ENCODE assay signal across 19 cellular contexts in genomic region chr6:153625089-153625488, GRCh38.
DNase-seq lines count a peak whose midpoint lies in the region; ATAC-seq, FAIRE-seq and TF ChIP-seq lines count a peak whose summit lies in the region.
"Had no signal": no experiment of that assay in that cellular context is flagged by ENCODE, and none has a peak within 500 bp of the region (broad histone marks: within the 10 kb centered on the region; RNA-seq: fewer than 3 reads in every experiment).

No MANE protein-coding gene starts in this region.

- ATAC-seq in GM18498 (IDR thresholded peaks at IDR 0.05; ENCODE audit: unreplicated experiment): no peak
- ATAC-seq: K562; natural killer cell treated with Interleukin-12 subunit alpha and Interleukin-12 subunit beta and Interleukin-15 and Interleukin-18, amount 100 ng/mL, for 72 hours; T-cell had no signal

- no peak for TF ChIP-seq POLR2A in thyroid gland (IDR thresholded peaks at IDR 0.05)
- TF ChIP-seq POLR2A in GM12891 (IDR thresholded peaks at IDR 0.05; ENCODE audit: low read depth, low read length): no peak
- no peak for TF ChIP-seq POLR2A in prostate gland (IDR thresholded peaks at IDR 0.05)

- WGBS in thyroid gland, 2 donors: 7 to 21% methylated on average over 3 of the region's 3 CpGs
- 25% methylated on average over 3 of the region's 3 CpGs for WGBS in prostate gland

- H3K9ac ChIP-seq in adipocyte (ENCODE audit: low read length): peak overlapping the region; percentile 34

- DNase-seq in cardiac muscle cell (ENCODE audit: low read depth in 1 of 2, low spot score in 1 of 2) (peak; percentile 54 to 87), right atrium auricular region (ENCODE audit: low spot score) (no peak), adipocyte (ENCODE audit: low read depth) (no peak), islet precursor cell (peak; percentile 86), thyroid gland (peak; percentile 64 to 70), GM12891 (ENCODE audit: insufficient read length, low spot score) (no peak), prostate gland (ENCODE audit: low spot score) (no peak)
- DNase-seq: activated effector memory CD4-positive, alpha-beta T cell treated with anti-CD3 and anti-CD28 coated beads, Interleukin-2, amount 50 U/mL, for 16 hours; central memory CD4-positive, alpha-beta T cell; esophagus squamous epithelium; HFFc6; NCI-H187; stimulated activated CD8-positive, alpha-beta memory T cell treated with anti-CD3 and anti-CD28 coated beads, Interleukin-4, amount 100 ng/mL, for 48 hours; T-cell had no signal

- no peaks in the 10 kb centered on the region for H3K9me3 ChIP-seq in cardiac muscle cell (ENCODE audit: low read depth)
- peaks cover 0 to 5% of the 10 kb centered on the region in 2 donors for H3K9me3 ChIP-seq in right atrium auricular region
- no peaks in the 10 kb centered on the region for H3K9me3 ChIP-seq in adipocyte (ENCODE audit: control insufficient read depth, low read length)
- H3K9me3 ChIP-seq in thyroid gland: no peaks in the 10 kb centered on the region
- H3K9me3 ChIP-seq in prostate gland: no peaks in the 10 kb centered on the region
- H3K9me3 ChIP-seq: esophagus squamous epithelium, vagina had no signal

- intact Hi-C loops in thyroid gland (cut with DNase I): no loop called here
- intact Hi-C loops in prostate gland (cut with DNase I): no loop called here

- no peak for FAIRE-seq in GM12891 (lab: Jason Lieb, UNC)
- FAIRE-seq: D721Med, K562 had no signal

- TF ChIP-seq CTCF in cardiac muscle cell (IDR thresholded peaks at IDR 0.05; ENCODE audit: low read depth, low read length) (no peak), right atrium auricular region (IDR thresholded peaks at IDR 0.05) (no peak), thyroid gland (IDR thresholded peaks at IDR 0.05) (no peak), prostate gland (IDR thresholded peaks at IDR 0.05) (no peak)

- H3K4me1 ChIP-seq in cardiac muscle cell (ENCODE audit: low read depth) (peaks cover 10% of the 10 kb centered on the region), right atrium auricular region (no peaks in the 10 kb centered on the region), adipocyte (ENCODE audit: control insufficient read depth, insufficient read depth, low read length) (peaks cover 21% of the 10 kb centered on the region), thyroid gland (no peaks in the 10 kb centered on the region), prostate gland (replicated peaks) (no peaks in the 10 kb centered on the region)
- H3K4me1 ChIP-seq: esophagus squamous epithelium, vagina had no signal

- H3K36me3 ChIP-seq in cardiac muscle cell (no peaks in the 10 kb centered on the region), right atrium auricular region (no peaks in the 10 kb centered on the region), adipocyte (ENCODE audit: control insufficient read depth, insufficient read depth, low read length, severe bottlenecking) (no peaks in the 10 kb centered on the region), thyroid gland (no peaks in the 10 kb centered on the region), prostate gland (no peaks in the 10 kb centered on the region)
- H3K36me3 ChIP-seq: esophagus squamous epithelium, vagina had no signal

- H3K27ac ChIP-seq in cardiac muscle cell (peak overlapping the region; percentile 84), right atrium auricular region (no peak overlapping the region), thyroid gland (no peak overlapping the region), prostate gland (no peak overlapping the region)
- H3K27ac ChIP-seq: esophagus squamous epithelium, vagina had no signal

- H3K27me3 ChIP-seq in cardiac muscle cell: no peaks in the 10 kb centered on the region
- no peaks in the 10 kb centered on the region for H3K27me3 ChIP-seq in right atrium auricular region
- no peaks in the 10 kb centered on the region for H3K27me3 ChIP-seq in adipocyte (replicated peaks; ENCODE audit: control insufficient read depth, insufficient read depth, low read length)
- no peaks in the 10 kb centered on the region for H3K27me3 ChIP-seq in thyroid gland
- no peaks in the 10 kb centered on the region for H3K27me3 ChIP-seq in prostate gland (replicated peaks; ENCODE audit: insufficient read depth)
- H3K27me3 ChIP-seq: esophagus squamous epithelium, vagina had no signal

- no peak overlapping the region for H3K4me3 ChIP-seq in cardiac muscle cell
- H3K4me3 ChIP-seq in right atrium auricular region: no peak overlapping the region
- H3K4me3 ChIP-seq in adipocyte (ENCODE audit: low read length): no peak overlapping the region
- no peak overlapping the region for H3K4me3 ChIP-seq in thyroid gland (replicated peaks in 1 of 3)
- no peak overlapping the region for H3K4me3 ChIP-seq in prostate gland
- H3K4me3 ChIP-seq: esophagus squamous epithelium, K562, vagina had no signal

TF ChIP-seq in GM12891, 5 proteins besides CTCF, POLR2A, EP300 and RAD21:
- TF ChIP-seq POU2F2 (IDR thresholded peaks at IDR 0.05; ENCODE audit: low read depth, low read length): no peak
- no peak for TF ChIP-seq SPI1 (IDR thresholded peaks at IDR 0.05; ENCODE audit: low read depth, low read length)
- no peak for TF ChIP-seq PAX5 (IDR thresholded peaks at IDR 0.05; ENCODE audit: insufficient read depth, low read length, severe bottlenecking)
- TF ChIP-seq POLR2AphosphoS5 (IDR thresholded peaks at IDR 0.05; ENCODE audit: low read depth, low read length): no peak
- no peak for TF ChIP-seq TAF1 (IDR thresholded peaks at IDR 0.05; ENCODE audit: low read depth, low read length)

Comparison
In these comparisons a context has a peak if more than half of its experiments do, and no peak if none do; other contexts are left out.
1. DNase-seq: peak in cardiac muscle cell (2 of 2), islet precursor cell (single experiment) and thyroid gland (2 of 2); none in right atrium auricular region (single experiment), adipocyte (single experiment), GM12891 (single experiment) and prostate gland (single experiment).